In genomic region chr17:80055597-80055996, GRCh38 we compare ENCODE assay signal across 1 cellular context.
TF ChIP-seq lines count a peak whose summit lies in the region.

No MANE protein-coding gene starts in this region.

TF ChIP-seq in H1, 55 proteins besides CTCF, POLR2A, EP300 and RAD21:
- TF ChIP-seq ZNF274 (IDR thresholded peaks at IDR 0.05; ENCODE audit: borderline replicate concordance, extremely low read depth, low read length) (no peak), TEAD4 (IDR thresholded peaks at IDR 0.05; ENCODE audit: low read depth, low read length) (peak; percentile 36; the same call in 1 of the 2 replicates)
TF ChIP-seq in H1: peak in this region for 1.
